ENCODE assay signal across 20 cellular contexts in genomic region chr2:98039085-98039756, GRCh38. TPM values are rescaled to one million over a fixed set of nuclear protein-coding genes. Genes with fewer than 3 reads are reported as not detected.
DNase-seq lines count a peak whose midpoint lies in the region; ATAC-seq and TF ChIP-seq lines count a peak whose summit lies in the region.
"Had no signal": no experiment of that assay in that cellular context is flagged by ENCODE, and none has a peak within 500 bp of the region (broad histone marks: within the 10 kb centered on the region; RNA-seq: fewer than 3 reads in every experiment).

No MANE protein-coding gene starts in this region.

- WGBS in esophagus muscularis mucosa, result 80% methylated on average over 10 of the region's 12 CpGs

- no peak for TF ChIP-seq EP300 in esophagus muscularis mucosa (IDR thresholded peaks at IDR 0.05)

- intact Hi-C loops in Right ventricle myocardium superior (cut with DNase I), result no loop called here
- intact Hi-C loops in left ventricle myocardium inferior (cut with micrococcal nuclease), result no loop called here
- intact Hi-C loops in esophagus muscularis mucosa (cut with DNase I), result no loop called here

- H3K4me3 Mint-ChIP-seq in type B pancreatic cell, result no peak overlapping the region
- H3K4me3 Mint-ChIP-seq: activated CD8-positive, alpha-beta memory T cell treated with anti-CD3 and anti-CD28 coated beads, Interleukin-2, amount 10 ng/mL, durations not matched to agents 7 days and 5 days; neural crest cell had no signal

- TF ChIP-seq CTCF in left ventricle myocardium inferior (IDR thresholded peaks at IDR 0.05; ENCODE audit: borderline replicate concordance) (no peak), esophagus muscularis mucosa (IDR thresholded peaks at IDR 0.05) (no peak), type B pancreatic cell (conservative IDR thresholded peaks at IDR 0.05) (no peak)

- H3K36me3 ChIP-seq in left ventricle myocardium inferior (no peaks in the 10 kb centered on the region), esophagus muscularis mucosa (no peaks in the 10 kb centered on the region)

- H3K9me3 ChIP-seq in left ventricle myocardium inferior (replicated peaks) (peaks cover 14% of the 10 kb centered on the region), esophagus muscularis mucosa (peaks cover 0 to 14% (median 7%) of the 10 kb centered on the region in 4 donors)

- H3K27ac Mint-ChIP-seq in type B pancreatic cell, result no peak overlapping the region
- H3K27ac Mint-ChIP-seq: activated CD8-positive, alpha-beta memory T cell treated with anti-CD3 and anti-CD28 coated beads, Interleukin-2, amount 10 ng/mL, durations not matched to agents 7 days and 5 days had no signal

- H3K27ac ChIP-seq in left ventricle myocardium inferior (replicated peaks), result no peak overlapping the region
- H3K27ac ChIP-seq in esophagus muscularis mucosa (replicated peaks in 1 of 4), result no peak overlapping the region
- H3K27ac ChIP-seq: C4-2B had no signal

- no peaks in the 10 kb centered on the region for H3K36me3 Mint-ChIP-seq in type B pancreatic cell
- H3K36me3 Mint-ChIP-seq: activated CD8-positive, alpha-beta memory T cell treated with anti-CD3 and anti-CD28 coated beads, Interleukin-2, amount 10 ng/mL, durations not matched to agents 7 days and 5 days had no signal

- DNase-seq in Right ventricle myocardium superior, result peak; percentile 41
- no peak for DNase-seq in left ventricle myocardium inferior
- DNase-seq in SIG-M5 (lab: John Stamatoyannopoulos, UW), result peak; percentile 46
- peak; percentile 66 for DNase-seq in esophagus muscularis mucosa (ENCODE audit: extremely low spot score)
- DNase-seq in type B pancreatic cell (ENCODE audit: extremely low spot score, unreplicated experiment), result peak; percentile 34
- DNase-seq in C1 segment of cervical spinal cord (lab: John Stamatoyannopoulos, UW), result no peak
- DNase-seq: 8988T; activated CD4-positive, alpha-beta T cell treated with anti-CD3 and anti-CD28 coated beads for 1 hour; activated CD8-positive, alpha-beta memory T cell treated with anti-CD3 and anti-CD28 coated beads, Interleukin-2, amount 10 ng/mL, durations not matched to agents 7 days and 5 days; activated effector memory CD4-positive, alpha-beta T cell treated with Interleukin-2 at 50 U/mL for 16 hours; DMS53; effector memory CD4-positive, alpha-beta T cell; stimulated activated naive CD4-positive, alpha-beta T cell treated with Interleukin-2 at 50 U/mL for 16 hours; T-helper 2 cell had no signal

- H3K27me3 Mint-ChIP-seq in type B pancreatic cell, result no peaks in the 10 kb centered on the region

- H3K27me3 ChIP-seq in left ventricle myocardium inferior (ENCODE audit: low read depth) (no peaks in the 10 kb centered on the region), esophagus muscularis mucosa (no peaks in the 10 kb centered on the region)

- H3K4me3 ChIP-seq in left ventricle myocardium inferior (no peak overlapping the region), esophagus muscularis mucosa (no peak overlapping the region)

- TF ChIP-seq POLR2A in esophagus muscularis mucosa (IDR thresholded peaks at IDR 0.05; ENCODE audit: low read depth), result no peak

- no peaks in the 10 kb centered on the region for H3K4me1 Mint-ChIP-seq in type B pancreatic cell (ENCODE audit: unreplicated experiment)
- H3K4me1 Mint-ChIP-seq: activated CD8-positive, alpha-beta memory T cell treated with anti-CD3 and anti-CD28 coated beads, Interleukin-2, amount 10 ng/mL, durations not matched to agents 7 days and 5 days; neural crest cell had no signal

- ATAC-seq in Right ventricle myocardium superior (ENCODE audit: poor library complexity) (no peak), GM21786 (IDR thresholded peaks at IDR 0.05; ENCODE audit: unreplicated experiment) (no peak), HG03039 (IDR thresholded peaks at IDR 0.05; ENCODE audit: unreplicated experiment) (no peak)
- ATAC-seq: activated CD8-positive, alpha-beta memory T cell treated with anti-CD3 and anti-CD28 coated beads, Interleukin-2, amount 10 ng/mL, durations not matched to agents 7 days and 5 days had no signal

- peaks cover 8% of the 10 kb centered on the region for H3K9me3 Mint-ChIP-seq in type B pancreatic cell
- H3K9me3 Mint-ChIP-seq: neural crest cell had no signal

- H3K4me1 ChIP-seq in left ventricle myocardium inferior (peaks cover 19% of the 10 kb centered on the region), esophagus muscularis mucosa (peaks cover 12 to 38% (median 33%) of the 10 kb centered on the region in 4 donors)

RNA-seq across cellular contexts. Expression of gene TMEM131, which starts 43.5 kb away (rescaled TPM):
- total RNA-seq in Right ventricle myocardium superior, result 26.7 TPM
- total RNA-seq in left ventricle myocardium inferior, result 28.9 TPM
- total RNA-seq in esophagus muscularis mucosa, result 10 to 100 TPM; 23.9 to 34.1 (median 26.5) TPM
- total RNA-seq in type B pancreatic cell (ENCODE audit: low replicate concordance), result 34.8 and 41.3 TPM in 2 replicates

RNA-seq across cellular contexts. Expression of gene VWA3B, which starts 47.7 kb away (rescaled TPM):
- total RNA-seq in Right ventricle myocardium superior, result 0.32 TPM
- 0.52 TPM for total RNA-seq in left ventricle myocardium inferior
- total RNA-seq in esophagus muscularis mucosa, result not detected
- 0.38 and 4.1 TPM in 2 replicates for total RNA-seq in type B pancreatic cell (ENCODE audit: low replicate concordance)
- total RNA-seq: activated CD8-positive, alpha-beta memory T cell treated with anti-CD3 and anti-CD28 coated beads, Interleukin-2, amount 10 ng/mL, durations not matched to agents 7 days and 5 days; M059J; mesenteric fat pad; neural crest cell had no signal

Comparison
In these comparisons a context has a peak if more than half of its experiments do, and no peak if none do; other contexts are left out.
1. DNase-seq: peak in Right ventricle myocardium superior (single experiment), SIG-M5 (single experiment), esophagus muscularis mucosa (single experiment) and type B pancreatic cell (single experiment); none in left ventricle myocardium inferior (single experiment) and C1 segment of cervical spinal cord (0 of 14).